ENCODE assay signal across 1 cellular context in genomic region chr3:64239841-64240240, GRCh38.
TF ChIP-seq lines count a peak whose summit lies in the region.

No MANE protein-coding gene starts in this region.

TF ChIP-seq in A549, 52 proteins besides CTCF, POLR2A, EP300 and RAD21:
- TF ChIP-seq FOSB (CRISPR knock-in tag; IDR thresholded peaks at IDR 0.05) (no peak), KDM1A (IDR thresholded peaks at IDR 0.05; ENCODE audit: low read depth) (no peak), TFCP2L1 (CRISPR knock-in tag; IDR thresholded peaks at IDR 0.05) (no peak), MAZ (IDR thresholded peaks at IDR 0.05; ENCODE audit: borderline replicate concordance, low read depth, low read length) (no peak), FOSL2 (IDR thresholded peaks at IDR 0.05) (no peak), FOSL2 (CRISPR knock-in tag; IDR thresholded peaks at IDR 0.05) (no peak), CEBPB (IDR thresholded peaks at IDR 0.05) (no peak), RFX5 (IDR thresholded peaks at IDR 0.05) (no peak), SMC3 (IDR thresholded peaks at IDR 0.05) (no peak), KDM5A (IDR thresholded peaks at IDR 0.05) (no peak), GATA3 (IDR thresholded peaks at IDR 0.05; ENCODE audit: borderline replicate concordance) (no peak), ZNF302 (CRISPR knock-in tag; IDR thresholded peaks at IDR 0.05) (no peak), EHF (CRISPR knock-in tag; IDR thresholded peaks at IDR 0.05) (no peak), RARB (CRISPR knock-in tag; IDR thresholded peaks at IDR 0.05) (no peak)
- TF ChIP-seq, protein P1, sequence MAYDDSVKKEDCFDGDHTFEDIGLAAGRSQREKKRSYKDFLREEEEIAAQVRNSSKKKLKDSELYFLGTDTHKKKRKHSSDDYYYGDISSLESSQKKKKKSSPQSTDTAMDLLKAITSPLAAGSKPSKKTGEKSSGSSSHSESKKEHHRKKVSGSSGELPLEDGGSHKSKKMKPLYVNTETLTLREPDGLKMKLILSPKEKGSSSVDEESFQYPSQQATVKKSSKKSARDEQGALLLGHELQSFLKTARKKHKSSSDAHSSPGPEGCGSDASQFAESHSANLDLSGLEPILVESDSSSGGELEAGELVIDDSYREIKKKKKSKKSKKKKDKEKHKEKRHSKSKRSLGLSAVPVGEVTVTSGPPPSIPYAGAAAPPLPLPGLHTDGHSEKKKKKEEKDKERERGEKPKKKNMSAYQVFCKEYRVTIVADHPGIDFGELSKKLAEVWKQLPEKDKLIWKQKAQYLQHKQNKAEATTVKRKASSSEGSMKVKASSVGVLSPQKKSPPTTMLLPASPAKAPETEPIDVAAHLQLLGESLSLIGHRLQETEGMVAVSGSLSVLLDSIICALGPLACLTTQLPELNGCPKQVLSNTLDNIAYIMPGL (CRISPR knock-in tag; IDR thresholded peaks at IDR 0.05; ENCODE audit: borderline replicate concordance), result no peak
